Comparison of ENCODE assay signal across 2 cellular contexts in genomic region chr1:59045636-59046035, GRCh38.
TF ChIP-seq lines count a peak whose summit lies in the region.

No MANE protein-coding gene starts in this region.

TF ChIP-seq in IMR-90, 13 proteins besides CTCF, POLR2A, EP300 and RAD21:
- no peak for TF ChIP-seq FOS (IDR thresholded peaks at IDR 0.05; ENCODE audit: low read depth, low read length)

TF ChIP-seq in endothelial cell of umbilical vein, 7 proteins besides CTCF, POLR2A, EP300 and RAD21:
- no peak for TF ChIP-seq MAX (IDR thresholded peaks at IDR 0.05; ENCODE audit: insufficient read depth, insufficient read length)
- no peak for TF ChIP-seq MYC (IDR thresholded peaks at IDR 0.05; ENCODE audit: low read depth, low read length)
- no peak for TF ChIP-seq GATA2 (IDR thresholded peaks at IDR 0.05; ENCODE audit: insufficient read depth, insufficient read length, low read depth, low read length)
- TF ChIP-seq POLR2AphosphoS5 (IDR thresholded peaks at IDR 0.05; ENCODE audit: insufficient read depth, low read depth, low read length), result no peak
- no peak for TF ChIP-seq FOS (IDR thresholded peaks at IDR 0.05; ENCODE audit: borderline replicate concordance, insufficient read depth, low read length)
- no peak for TF ChIP-seq JUN (IDR thresholded peaks at IDR 0.05; ENCODE audit: borderline replicate concordance, insufficient read depth, insufficient read length, low read depth)
- TF ChIP-seq EZH2 (IDR thresholded peaks at IDR 0.05; ENCODE audit: borderline replicate concordance, low read depth, low read length, severe bottlenecking), result no peak
